ENCODE assay signal across 17 cellular contexts in the genomic region with DNA sequence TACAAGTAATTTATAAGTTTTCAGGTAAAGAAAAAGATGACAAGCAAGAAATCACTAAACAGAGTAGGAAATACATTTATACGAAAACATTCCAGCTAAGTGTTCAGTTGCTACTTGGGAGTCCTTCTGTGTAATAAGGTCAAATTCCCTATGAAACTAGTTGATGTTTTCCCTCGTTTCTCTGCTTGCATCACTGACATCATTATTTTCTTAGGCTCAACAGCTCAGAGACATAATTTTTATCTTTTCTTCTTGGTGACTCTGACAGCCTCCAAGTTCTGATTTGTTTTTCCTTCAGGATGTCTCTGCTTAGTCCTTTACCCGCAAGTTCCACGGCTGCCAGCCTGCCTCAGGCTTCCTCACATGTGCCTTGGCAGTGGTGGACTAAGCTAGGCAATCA.
A peak's percentile ranks its signal among the peaks of the same experiment; 100 is the strongest.
DNase-seq lines count a peak whose midpoint lies in the region; ATAC-seq, FAIRE-seq and TF ChIP-seq lines count a peak whose summit lies in the region.
"Had no signal": no experiment of that assay in that cellular context is flagged by ENCODE, and none has a peak within 500 bp of the region (broad histone marks: within the 10 kb centered on the region; RNA-seq: fewer than 3 reads in every experiment).

No MANE protein-coding gene starts in this region.

- TF ChIP-seq EP300 in A549 (IDR thresholded peaks at IDR 0.05) = no peak

- H3K4me3 ChIP-seq in A549 (no peak overlapping the region), PC-9 (no peak overlapping the region), choroid plexus epithelial cell (ENCODE audit: low read depth, low read length) (no peak overlapping the region), Caco-2 (ENCODE audit: low read depth, low read length) (no peak overlapping the region)
- H3K4me3 ChIP-seq: GM12878, K562, SJCRH30 had no signal

- H3K9me3 Mint-ChIP-seq in Caco-2 (ENCODE audit: unreplicated experiment) = no peaks in the 10 kb centered on the region
- H3K9me3 Mint-ChIP-seq: CD14-positive monocyte had no signal

- no peaks in the 10 kb centered on the region for H3K36me3 Mint-ChIP-seq in Caco-2 (ENCODE audit: insufficient read depth, unreplicated experiment)
- H3K36me3 Mint-ChIP-seq: CD14-positive monocyte had no signal

- no peak overlapping the region for H3K4me3 Mint-ChIP-seq in Caco-2 (ENCODE audit: unreplicated experiment)
- H3K4me3 Mint-ChIP-seq: B cell, CD14-positive monocyte had no signal

- no peak for ATAC-seq in A549
- ATAC-seq in HG03196 (IDR thresholded peaks at IDR 0.05; ENCODE audit: unreplicated experiment) = no peak
- ATAC-seq: GM12878, K562 had no signal

- H2AFZ ChIP-seq in PC-9 = no peak overlapping the region

- H3K36me3 ChIP-seq in PC-9 (ENCODE audit: low read depth) (peaks cover 9% of the 10 kb centered on the region; the same call in 1 of the 2 replicates), Caco-2 (ENCODE audit: control insufficient read depth, insufficient read depth, low read length) (no peaks in the 10 kb centered on the region)
- H3K36me3 ChIP-seq: SJCRH30 had no signal

- POLR2A ChIA-PET in A549 (lab: Yijun Ruan, JAX) (no interaction called here), PC-9 (lab: Charles Lee; ENCODE audit: unreplicated experiment) (interaction anchor here (0.7 kb wide), 1 partner anchor 106 kb away, joined by 3 read pairs; no protein-coding TSS in a partner anchor), Caco-2 (lab: Charles Lee) (no interaction called here)

- no peaks in the 10 kb centered on the region for H3K79me2 ChIP-seq in PC-9 (ENCODE audit: low read depth)

- no peak for TF ChIP-seq POLR2A in A549 (IDR thresholded peaks at IDR 0.05; ENCODE audit: low read length)

- H3F3A ChIP-seq in PC-9 (ENCODE audit: insufficient read depth, low read depth) = peaks cover 21% of the 10 kb centered on the region

- H3K27ac ChIP-seq in A549 = peak overlapping the region; percentile 68 to 72; a peak in 5 of 6 replicates
- H3K27ac ChIP-seq in PC-9 = peak overlapping the region; percentile 39
- H3K27ac ChIP-seq: SJCRH30 had no signal

- DNase-seq in A549 (ENCODE audit: low read depth in 1 of 2, low spot score in 1 of 2) = no peak
- no peak for DNase-seq in PC-9
- DNase-seq in choroid plexus epithelial cell (ENCODE audit: low read depth) = peak; percentile 24
- peak; percentile 31 for DNase-seq in kidney glomerular epithelial cell (lab: John Stamatoyannopoulos, UW)
- DNase-seq in NAMALWA (ENCODE audit: low spot score) = no peak
- no peak for DNase-seq in Caco-2
- DNase-seq in SW 1271 (lab: John Stamatoyannopoulos, UW) = no peak
- DNase-seq: H7, NCI-H1092 treated with DMSO at 0.1 percent for 48 hours, NCI-H2029, NCI-H526, SJCRH30 had no signal

- WGBS in A549 (ENCODE audit: missing lambda C conversion rate) = 82% methylated on average over 4 of the region's 4 CpGs

- FAIRE-seq in A549 (lab: Jason Lieb, UNC) = no peak
- FAIRE-seq: GM12878, K562 had no signal

- no peaks in the 10 kb centered on the region for H4K20me1 ChIP-seq in PC-9 (ENCODE audit: insufficient read depth)

- H3K27me3 Mint-ChIP-seq in Caco-2 (ENCODE audit: insufficient read depth, unreplicated experiment) = no peaks in the 10 kb centered on the region

- H3K9me2 ChIP-seq in PC-9 (ENCODE audit: insufficient read depth) = no peaks in the 10 kb centered on the region

- intact Hi-C loops in PC-9 (cut with micrococcal nuclease; ENCODE audit: unreplicated experiment) = loop anchor here (5.0 to 10.0 kb wide), 2 partner anchors 800 to 992 kb away; no protein-coding TSS in a partner anchor
- intact Hi-C loops in Caco-2 (cut with micrococcal nuclease; ENCODE audit: unreplicated experiment) = loop anchor here (10.0 kb wide), 3 partner anchors 162 to 432 kb away; no protein-coding TSS in a partner anchor

- H3K9me3 ChIP-seq in A549 (no peaks in the 10 kb centered on the region), PC-9 (ENCODE audit: insufficient read depth, low read depth) (peaks cover 56% of the 10 kb centered on the region), Caco-2 (no peaks in the 10 kb centered on the region)
- H3K9me3 ChIP-seq: SJCRH30 had no signal

- H3K27ac Mint-ChIP-seq in Caco-2 (ENCODE audit: unreplicated experiment) = no peak overlapping the region
- H3K27ac Mint-ChIP-seq: B cell, CD14-positive monocyte had no signal

- H3K4me2 ChIP-seq in A549 (no peak overlapping the region), PC-9 (no peak overlapping the region)

- H3K4me1 ChIP-seq in A549 (peaks cover 15% of the 10 kb centered on the region), PC-9 (replicated peaks; ENCODE audit: insufficient read depth) (peaks cover 53% of the 10 kb centered on the region), Caco-2 (peaks cover 5% of the 10 kb centered on the region; the same call in 1 of the 2 replicates)

- H3K4me1 Mint-ChIP-seq in Caco-2 (ENCODE audit: low read depth, unreplicated experiment) = peaks cover 7% of the 10 kb centered on the region
- H3K4me1 Mint-ChIP-seq: B cell, CD14-positive monocyte had no signal

- TF ChIP-seq RAD21 in A549 (conservative IDR thresholded peaks at IDR 0.05 in 1 of 2, IDR thresholded peaks at IDR 0.05 in 1 of 2) = no peak

- no peak for TF ChIP-seq CTCF in A549 (IDR thresholded peaks at IDR 0.05)
- TF ChIP-seq CTCF in PC-9 (conservative IDR thresholded peaks at IDR 0.05) = no peak
- no peak for TF ChIP-seq CTCF in choroid plexus epithelial cell (conservative IDR thresholded peaks at IDR 0.05; ENCODE audit: low read depth, low read length)
- no peak for TF ChIP-seq CTCF in Caco-2 (IDR thresholded peaks at IDR 0.05; ENCODE audit: insufficient read depth in 1 of 2, low read depth in 1 of 2, low read length in 1 of 2, severe bottlenecking in 1 of 2, unreplicated experiment in 1 of 2)

- H3K27me3 ChIP-seq in PC-9 (ENCODE audit: insufficient read depth, low read depth) (no peaks in the 10 kb centered on the region), Caco-2 (replicated peaks; ENCODE audit: control insufficient read depth, insufficient read depth, low read length) (no peaks in the 10 kb centered on the region)
- H3K27me3 ChIP-seq: SJCRH30 had no signal

- BruUV-seq in PC-9 (replicated peaks; lab: Mats Ljungman, UMichigan) (no TSS peak), Caco-2 (replicated peaks; lab: Mats Ljungman, UMichigan) (no TSS peak)

- CTCF ChIA-PET in A549 (lab: Yijun Ruan, JAX) (interaction anchor here (0.8 to 1.1 kb wide), 5 partner anchors 11 to 610 kb away, joined by 3 to 6 read pairs (median 3); no protein-coding TSS in a partner anchor), PC-9 (lab: Charles Lee) (interaction anchor here (0.5 to 1.9 kb wide), 4 partner anchors 11 to 593 kb away, joined by 3 to 9 read pairs (median 7); no protein-coding TSS in a partner anchor), Caco-2 (lab: Charles Lee) (interaction anchor here (1.2 to 2.0 kb wide), 2 partner anchors 434 to 674 kb away, joined by 3 to 16 read pairs; no protein-coding TSS in a partner anchor)

TF ChIP-seq in A549, 52 proteins besides CTCF, POLR2A, EP300 and RAD21:
- TF ChIP-seq ESRRA (IDR thresholded peaks at IDR 0.05; ENCODE audit: borderline replicate concordance, low read length) = no peak
- TF ChIP-seq JUN (IDR thresholded peaks at IDR 0.05) = no peak
- TF ChIP-seq, protein P1, sequence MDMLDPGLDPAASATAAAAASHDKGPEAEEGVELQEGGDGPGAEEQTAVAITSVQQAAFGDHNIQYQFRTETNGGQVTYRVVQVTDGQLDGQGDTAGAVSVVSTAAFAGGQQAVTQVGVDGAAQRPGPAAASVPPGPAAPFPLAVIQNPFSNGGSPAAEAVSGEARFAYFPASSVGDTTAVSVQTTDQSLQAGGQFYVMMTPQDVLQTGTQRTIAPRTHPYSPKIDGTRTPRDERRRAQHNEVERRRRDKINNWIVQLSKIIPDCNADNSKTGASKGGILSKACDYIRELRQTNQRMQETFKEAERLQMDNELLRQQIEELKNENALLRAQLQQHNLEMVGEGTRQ (IDR thresholded peaks at IDR 0.05) = no peak
- no peak for TF ChIP-seq HOXB5 (CRISPR knock-in tag; IDR thresholded peaks at IDR 0.05)
- TF ChIP-seq RFX5 (IDR thresholded peaks at IDR 0.05) = no peak
- TF ChIP-seq TP53 (CRISPR knock-in tag; IDR thresholded peaks at IDR 0.05) = no peak
- TF ChIP-seq SREBF2 (IDR thresholded peaks at IDR 0.05) = no peak
- TF ChIP-seq, protein P2, sequence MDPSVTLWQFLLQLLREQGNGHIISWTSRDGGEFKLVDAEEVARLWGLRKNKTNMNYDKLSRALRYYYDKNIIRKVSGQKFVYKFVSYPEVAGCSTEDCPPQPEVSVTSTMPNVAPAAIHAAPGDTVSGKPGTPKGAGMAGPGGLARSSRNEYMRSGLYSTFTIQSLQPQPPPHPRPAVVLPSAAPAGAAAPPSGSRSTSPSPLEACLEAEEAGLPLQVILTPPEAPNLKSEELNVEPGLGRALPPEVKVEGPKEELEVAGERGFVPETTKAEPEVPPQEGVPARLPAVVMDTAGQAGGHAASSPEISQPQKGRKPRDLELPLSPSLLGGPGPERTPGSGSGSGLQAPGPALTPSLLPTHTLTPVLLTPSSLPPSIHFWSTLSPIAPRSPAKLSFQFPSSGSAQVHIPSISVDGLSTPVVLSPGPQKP (IDR thresholded peaks at IDR 0.05; ENCODE audit: low read depth, low read length) = no peak
- TF ChIP-seq, protein P3, sequence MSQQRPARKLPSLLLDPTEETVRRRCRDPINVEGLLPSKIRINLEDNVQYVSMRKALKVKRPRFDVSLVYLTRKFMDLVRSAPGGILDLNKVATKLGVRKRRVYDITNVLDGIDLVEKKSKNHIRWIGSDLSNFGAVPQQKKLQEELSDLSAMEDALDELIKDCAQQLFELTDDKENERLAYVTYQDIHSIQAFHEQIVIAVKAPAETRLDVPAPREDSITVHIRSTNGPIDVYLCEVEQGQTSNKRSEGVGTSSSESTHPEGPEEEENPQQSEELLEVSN (IDR thresholded peaks at IDR 0.05; ENCODE audit: borderline replicate concordance, low read depth) = no peak
- no peak for TF ChIP-seq NR3C1 (IDR thresholded peaks at IDR 0.05)
- TF ChIP-seq, protein P4, sequence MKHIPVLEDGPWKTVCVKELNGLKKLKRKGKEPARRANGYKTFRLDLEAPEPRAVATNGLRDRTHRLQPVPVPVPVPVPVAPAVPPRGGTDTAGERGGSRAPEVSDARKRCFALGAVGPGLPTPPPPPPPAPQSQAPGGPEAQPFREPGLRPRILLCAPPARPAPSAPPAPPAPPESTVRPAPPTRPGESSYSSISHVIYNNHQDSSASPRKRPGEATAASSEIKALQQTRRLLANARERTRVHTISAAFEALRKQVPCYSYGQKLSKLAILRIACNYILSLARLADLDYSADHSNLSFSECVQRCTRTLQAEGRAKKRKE (CRISPR knock-in tag; IDR thresholded peaks at IDR 0.05; ENCODE audit: low read depth) = no peak
- no peak for TF ChIP-seq TFCP2L1 (CRISPR knock-in tag; IDR thresholded peaks at IDR 0.05)
- no peak for TF ChIP-seq ZSCAN20 (CRISPR knock-in tag; IDR thresholded peaks at IDR 0.05)
- no peak for TF ChIP-seq BHLHE40 (IDR thresholded peaks at IDR 0.05; ENCODE audit: low read depth, low read length)
- no peak for TF ChIP-seq RNF2 (IDR thresholded peaks at IDR 0.05; ENCODE audit: borderline replicate concordance, low read depth)
- no peak for TF ChIP-seq MAZ (IDR thresholded peaks at IDR 0.05; ENCODE audit: borderline replicate concordance, low read depth, low read length)
- no peak for TF ChIP-seq CEBPB (IDR thresholded peaks at IDR 0.05)

Comparison
In these comparisons a context has a peak if more than half of its experiments do, and no peak if none do; other contexts are left out.
1. DNase-seq: peak in choroid plexus epithelial cell (single experiment) and kidney glomerular epithelial cell (single experiment); none in A549 (0 of 2), PC-9 (0 of 2), NAMALWA (single experiment), Caco-2 (0 of 2) and SW 1271 (0 of 2).